8 cellular contexts compared by ENCODE assay signal in the genomic region with DNA sequence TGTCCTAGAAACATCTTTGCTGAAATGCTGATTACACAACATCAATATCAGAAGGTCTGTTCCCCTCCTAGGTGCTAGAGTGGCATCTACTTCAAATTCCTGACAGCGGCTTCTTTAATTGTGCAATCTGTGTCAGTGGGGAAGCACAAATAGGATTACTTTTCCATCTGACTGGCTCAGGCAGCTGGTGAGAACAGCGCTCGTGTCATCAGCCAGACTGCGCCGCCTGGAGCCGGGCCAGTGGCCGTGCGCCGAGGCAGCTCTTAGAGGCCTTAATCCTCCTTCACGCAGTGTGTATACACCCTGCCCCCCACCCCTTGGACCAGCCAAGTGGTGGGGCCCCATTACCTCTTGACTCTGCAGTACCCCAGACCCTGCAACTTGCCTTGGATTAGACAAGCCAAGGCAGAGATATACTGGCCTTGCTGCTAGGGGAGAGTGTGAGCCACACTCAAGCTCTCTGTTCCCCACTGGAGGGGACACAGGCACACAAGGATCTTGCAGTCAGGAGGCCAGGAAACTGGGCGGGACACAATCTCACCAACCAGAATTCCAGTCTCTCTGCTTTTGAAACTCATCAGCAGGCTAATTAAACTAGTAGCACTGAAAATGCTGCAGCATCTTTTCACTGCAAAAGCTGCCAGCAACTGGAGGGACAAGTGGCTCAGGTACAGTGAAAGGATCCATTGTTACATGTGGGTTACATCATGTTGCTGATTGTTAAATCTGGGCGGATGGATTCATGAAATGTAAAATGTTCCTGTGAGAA.
DNase-seq lines count a peak whose midpoint lies in the region; ATAC-seq lines count a peak whose summit lies in the region.

No MANE protein-coding gene starts in this region.

- H3K27me3 Mint-ChIP-seq in activated naive CD4-positive, alpha-beta T cell treated with anti-CD3 and anti-CD28 coated beads, Interleukin-2, amount 10 ng/mL, durations not matched to agents 7 days and 5 days, result no peaks in the 10 kb centered on the region
- no peaks in the 10 kb centered on the region for H3K27me3 Mint-ChIP-seq in stimulated activated memory B cell treated with anti-CD40 and anti-IgM and Interleukin-4, amounts not matched to agents 10 μg/mL and 1 μg/mL and 100 μg/mL, for 72 hours

- DNase-seq in activated naive CD4-positive, alpha-beta T cell treated with anti-CD3 and anti-CD28 coated beads, Interleukin-2, amount 10 ng/mL, durations not matched to agents 7 days and 5 days, result no peak
- DNase-seq in activated naive CD4-positive, alpha-beta T cell (lab: John Stamatoyannopoulos, UW), result no peak
- DNase-seq in NCI-H524 treated with DMSO at 0.1 percent for 48 hours (lab: John Stamatoyannopoulos, UW) (peak; percentile 95), caudate nucleus (lab: John Stamatoyannopoulos, UW) (peak in 55 of 61 donors; percentile 16 to 89 (median 51)), left kidney (ENCODE audit: low read depth, low spot score) (peak; percentile 70)

- H3K27ac Mint-ChIP-seq in activated naive CD4-positive, alpha-beta T cell treated with anti-CD3 and anti-CD28 coated beads, Interleukin-2, amount 10 ng/mL, durations not matched to agents 7 days and 5 days, result peak overlapping the region; percentile 43
- peak overlapping the region; percentile 46 for H3K27ac Mint-ChIP-seq in stimulated activated memory B cell treated with anti-CD40 and anti-IgM and Interleukin-4, amounts not matched to agents 10 μg/mL and 1 μg/mL and 100 μg/mL, for 72 hours

- no peak for ATAC-seq in stimulated activated memory B cell treated with anti-CD40 and anti-IgM and Interleukin-4, amounts not matched to agents 10 μg/mL and 1 μg/mL and 100 μg/mL, for 72 hours
- ATAC-seq in GM21447 (IDR thresholded peaks at IDR 0.05; ENCODE audit: unreplicated experiment), result no peak
- ATAC-seq in GM18873 (IDR thresholded peaks at IDR 0.05; ENCODE audit: low FRiP score, unreplicated experiment), result no peak

- H3K27ac ChIP-seq in caudate nucleus (ENCODE audit: low read depth, low read length), result peak overlapping the region; percentile 14

- CTCF ChIA-PET in activated naive CD4-positive, alpha-beta T cell treated with anti-CD3 and anti-CD28 coated beads, Interleukin-2, amount 10 ng/mL, durations not matched to agents 7 days and 5 days (lab: Charles Lee), result interaction anchor here (1.0 kb wide), 1 partner anchor 11 kb away, joined by 3 read pairs; no protein-coding TSS in a partner anchor

- no peak overlapping the region for H3K4me3 Mint-ChIP-seq in activated naive CD4-positive, alpha-beta T cell treated with anti-CD3 and anti-CD28 coated beads, Interleukin-2, amount 10 ng/mL, durations not matched to agents 7 days and 5 days
- no peak overlapping the region for H3K4me3 Mint-ChIP-seq in stimulated activated memory B cell treated with anti-CD40 and anti-IgM and Interleukin-4, amounts not matched to agents 10 μg/mL and 1 μg/mL and 100 μg/mL, for 72 hours

- peaks cover 3% of the 10 kb centered on the region for H3K36me3 Mint-ChIP-seq in activated naive CD4-positive, alpha-beta T cell treated with anti-CD3 and anti-CD28 coated beads, Interleukin-2, amount 10 ng/mL, durations not matched to agents 7 days and 5 days
- peaks cover 5% of the 10 kb centered on the region for H3K36me3 Mint-ChIP-seq in stimulated activated memory B cell treated with anti-CD40 and anti-IgM and Interleukin-4, amounts not matched to agents 10 μg/mL and 1 μg/mL and 100 μg/mL, for 72 hours

- no peaks in the 10 kb centered on the region for H3K9me3 Mint-ChIP-seq in activated naive CD4-positive, alpha-beta T cell treated with anti-CD3 and anti-CD28 coated beads, Interleukin-2, amount 10 ng/mL, durations not matched to agents 7 days and 5 days
- no peaks in the 10 kb centered on the region for H3K9me3 Mint-ChIP-seq in stimulated activated memory B cell treated with anti-CD40 and anti-IgM and Interleukin-4, amounts not matched to agents 10 μg/mL and 1 μg/mL and 100 μg/mL, for 72 hours

- H3K4me1 Mint-ChIP-seq in activated naive CD4-positive, alpha-beta T cell treated with anti-CD3 and anti-CD28 coated beads, Interleukin-2, amount 10 ng/mL, durations not matched to agents 7 days and 5 days, result peaks cover 61% of the 10 kb centered on the region
- H3K4me1 Mint-ChIP-seq in stimulated activated memory B cell treated with anti-CD40 and anti-IgM and Interleukin-4, amounts not matched to agents 10 μg/mL and 1 μg/mL and 100 μg/mL, for 72 hours, result peaks cover 90% of the 10 kb centered on the region

Comparison
In these comparisons a context has a peak if more than half of its experiments do, and no peak if none do; other contexts are left out.
1. DNase-seq: peak in NCI-H524 treated with DMSO at 0.1 percent for 48 hours (single experiment), caudate nucleus (55 of 61) and left kidney (single experiment); none in activated naive CD4-positive, alpha-beta T cell treated with anti-CD3 and anti-CD28 coated beads, Interleukin-2, amount 10 ng/mL, durations not matched to agents 7 days and 5 days (single experiment) and activated naive CD4-positive, alpha-beta T cell (0 of 4).